1 cellular context compared by ENCODE assay signal in the genomic region with DNA sequence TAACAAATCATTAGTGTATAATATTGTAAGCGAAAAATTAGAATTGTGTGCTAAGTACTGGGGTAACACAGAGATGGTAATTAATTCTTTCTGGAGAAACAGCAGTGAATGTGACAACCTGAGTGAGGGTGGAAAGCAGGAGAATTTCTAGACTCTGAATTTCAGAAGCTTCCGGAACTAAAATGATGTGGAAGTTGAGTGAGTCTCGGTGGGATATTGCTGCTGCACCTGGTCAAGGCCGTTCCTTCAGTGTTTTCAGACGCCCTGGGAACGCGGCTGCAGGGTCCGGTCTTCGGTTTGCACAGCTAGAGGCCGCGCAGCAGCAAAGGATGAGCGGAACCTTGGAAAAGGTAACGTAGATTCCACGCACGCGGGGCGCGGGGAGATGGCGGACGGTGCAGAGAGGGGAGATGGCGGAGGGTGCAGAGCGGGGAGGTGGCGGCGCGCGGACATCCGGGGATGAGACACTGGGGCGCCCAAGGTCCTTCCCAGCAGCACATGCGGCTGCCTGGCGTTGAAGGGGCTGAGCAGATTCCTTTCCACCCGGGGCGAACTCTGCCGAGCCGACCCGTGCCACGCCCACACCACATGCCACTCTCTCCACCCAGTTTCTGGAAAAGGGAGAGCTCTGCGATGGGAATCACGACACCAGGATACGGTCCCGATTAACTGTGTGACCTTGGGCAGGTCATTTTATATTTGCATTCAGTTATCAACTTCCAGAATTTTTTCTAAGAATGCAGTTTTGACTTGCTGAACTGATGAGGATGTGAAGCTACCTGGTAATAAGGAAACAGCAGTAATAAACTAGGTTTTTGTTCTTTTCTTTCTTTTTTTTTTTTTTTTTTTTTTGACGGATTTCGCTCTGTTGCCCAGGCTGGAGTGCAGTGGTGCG.
A peak's percentile ranks its signal among the peaks of the same experiment; 100 is the strongest.
TF ChIP-seq lines count a peak whose summit lies in the region.

A gene (plus strand): TSS at position 232 of the 895 bp plus-strand sequence. CDS start 98 bp downstream, at position 330.

TF ChIP-seq in HepG2, 621 proteins besides CTCF, POLR2A, EP300 and RAD21 (continued from another document and continues in another):
- TF ChIP-seq, protein P1, sequence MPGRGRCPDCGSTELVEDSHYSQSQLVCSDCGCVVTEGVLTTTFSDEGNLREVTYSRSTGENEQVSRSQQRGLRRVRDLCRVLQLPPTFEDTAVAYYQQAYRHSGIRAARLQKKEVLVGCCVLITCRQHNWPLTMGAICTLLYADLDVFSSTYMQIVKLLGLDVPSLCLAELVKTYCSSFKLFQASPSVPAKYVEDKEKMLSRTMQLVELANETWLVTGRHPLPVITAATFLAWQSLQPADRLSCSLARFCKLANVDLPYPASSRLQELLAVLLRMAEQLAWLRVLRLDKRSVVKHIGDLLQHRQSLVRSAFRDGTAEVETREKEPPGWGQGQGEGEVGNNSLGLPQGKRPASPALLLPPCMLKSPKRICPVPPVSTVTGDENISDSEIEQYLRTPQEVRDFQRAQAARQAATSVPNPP (CRISPR knock-in tag; IDR thresholded peaks at IDR 0.05), result peak; percentile 36; the same call in 1 of the 2 replicates
- TF ChIP-seq, protein P2, sequence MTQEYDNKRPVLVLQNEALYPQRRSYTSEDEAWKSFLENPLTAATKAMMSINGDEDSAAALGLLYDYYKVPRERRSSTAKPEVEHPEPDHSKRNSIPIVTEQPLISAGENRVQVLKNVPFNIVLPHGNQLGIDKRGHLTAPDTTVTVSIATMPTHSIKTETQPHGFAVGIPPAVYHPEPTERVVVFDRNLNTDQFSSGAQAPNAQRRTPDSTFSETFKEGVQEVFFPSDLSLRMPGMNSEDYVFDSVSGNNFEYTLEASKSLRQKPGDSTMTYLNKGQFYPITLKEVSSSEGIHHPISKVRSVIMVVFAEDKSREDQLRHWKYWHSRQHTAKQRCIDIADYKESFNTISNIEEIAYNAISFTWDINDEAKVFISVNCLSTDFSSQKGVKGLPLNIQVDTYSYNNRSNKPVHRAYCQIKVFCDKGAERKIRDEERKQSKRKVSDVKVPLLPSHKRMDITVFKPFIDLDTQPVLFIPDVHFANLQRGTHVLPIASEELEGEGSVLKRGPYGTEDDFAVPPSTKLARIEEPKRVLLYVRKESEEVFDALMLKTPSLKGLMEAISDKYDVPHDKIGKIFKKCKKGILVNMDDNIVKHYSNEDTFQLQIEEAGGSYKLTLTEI (CRISPR knock-in tag; conservative IDR thresholded peaks at IDR 0.05), result no peak
- TF ChIP-seq ZNF747 (CRISPR knock-in tag; IDR thresholded peaks at IDR 0.05; ENCODE audit: borderline replicate concordance) (peak; percentile 68; the same call in 1 of the 2 replicates), ZNF577 (CRISPR knock-in tag; IDR thresholded peaks at IDR 0.05; ENCODE audit: borderline replicate concordance, low read depth) (no peak), FOXA1 (IDR thresholded peaks at IDR 0.05) (no peak), FOXA1 (CRISPR knock-in tag; IDR thresholded peaks at IDR 0.05) (peak; percentile 42; the same call in 1 of the 2 replicates), ZNF10 (CRISPR knock-in tag; IDR thresholded peaks at IDR 0.05; ENCODE audit: borderline replicate concordance, low read depth) (no peak), ZNF138 (CRISPR knock-in tag; IDR thresholded peaks at IDR 0.05; ENCODE audit: low read depth) (0 out of 2 replicates have a peak, but pooled peaks have one; percentile 63), HMG20A (CRISPR knock-in tag; IDR thresholded peaks at IDR 0.05; ENCODE audit: borderline replicate concordance) (no peak), ZNF256 (CRISPR knock-in tag; conservative IDR thresholded peaks at IDR 0.05) (peak; percentile 82; the same call in 1 of the 2 replicates), PCBP2 (optimal IDR thresholded peaks at IDR 0.05; ENCODE audit: low read depth, low read length, poor library complexity, severe bottlenecking) (no peak), ARNT2 (CRISPR knock-in tag; IDR thresholded peaks at IDR 0.05; ENCODE audit: low read depth) (peak; percentile 95), MAFG (CRISPR knock-in tag; IDR thresholded peaks at IDR 0.05) (no peak), MAFF (IDR thresholded peaks at IDR 0.05; ENCODE audit: low read depth, low read length) (no peak), ZSCAN20 (CRISPR knock-in tag; IDR thresholded peaks at IDR 0.05; ENCODE audit: borderline replicate concordance) (no peak), SATB2 (CRISPR knock-in tag; IDR thresholded peaks at IDR 0.05) (no peak; the same call in 1 of the 2 replicates), CAMTA2 (CRISPR knock-in tag; IDR thresholded peaks at IDR 0.05; ENCODE audit: borderline replicate concordance) (no peak), JDP2 (CRISPR knock-in tag; IDR thresholded peaks at IDR 0.05; ENCODE audit: borderline replicate concordance) (no peak), ZSCAN9 (CRISPR knock-in tag; IDR thresholded peaks at IDR 0.05; ENCODE audit: borderline replicate concordance) (peak; percentile 24; the same call in 1 of the 2 replicates), GATAD1 (CRISPR knock-in tag; IDR thresholded peaks at IDR 0.05) (peak; percentile 96), ZNF331 (CRISPR knock-in tag; IDR thresholded peaks at IDR 0.05) (peak; percentile 87; the same call in 1 of the 2 replicates), ZNF552 (CRISPR knock-in tag; IDR thresholded peaks at IDR 0.05; ENCODE audit: borderline replicate concordance) (no peak), SIN3B (IDR thresholded peaks at IDR 0.05; ENCODE audit: low read length) (peak; percentile 74), ZSCAN12 (CRISPR knock-in tag; IDR thresholded peaks at IDR 0.05) (peak; percentile 9; the same call in 1 of the 2 replicates), ZNF24 (IDR thresholded peaks at IDR 0.05) (peak; percentile 70; the same call in 1 of the 2 replicates), NFYC (CRISPR knock-in tag; IDR thresholded peaks at IDR 0.05) (0 out of 2 replicates have a peak, but pooled peaks have one; percentile 26), ZBTB1 (CRISPR knock-in tag; IDR thresholded peaks at IDR 0.05; ENCODE audit: borderline replicate concordance) (no peak), RFX5 (IDR thresholded peaks at IDR 0.05; ENCODE audit: low read depth, low read length) (no peak), SSRP1 (CRISPR knock-in tag; IDR thresholded peaks at IDR 0.05) (peak; percentile 44; the same call in 1 of the 2 replicates), POGZ (CRISPR knock-in tag; IDR thresholded peaks at IDR 0.05) (peak; percentile 91; the same call in 1 of the 2 replicates)
- TF ChIP-seq, protein P3, sequence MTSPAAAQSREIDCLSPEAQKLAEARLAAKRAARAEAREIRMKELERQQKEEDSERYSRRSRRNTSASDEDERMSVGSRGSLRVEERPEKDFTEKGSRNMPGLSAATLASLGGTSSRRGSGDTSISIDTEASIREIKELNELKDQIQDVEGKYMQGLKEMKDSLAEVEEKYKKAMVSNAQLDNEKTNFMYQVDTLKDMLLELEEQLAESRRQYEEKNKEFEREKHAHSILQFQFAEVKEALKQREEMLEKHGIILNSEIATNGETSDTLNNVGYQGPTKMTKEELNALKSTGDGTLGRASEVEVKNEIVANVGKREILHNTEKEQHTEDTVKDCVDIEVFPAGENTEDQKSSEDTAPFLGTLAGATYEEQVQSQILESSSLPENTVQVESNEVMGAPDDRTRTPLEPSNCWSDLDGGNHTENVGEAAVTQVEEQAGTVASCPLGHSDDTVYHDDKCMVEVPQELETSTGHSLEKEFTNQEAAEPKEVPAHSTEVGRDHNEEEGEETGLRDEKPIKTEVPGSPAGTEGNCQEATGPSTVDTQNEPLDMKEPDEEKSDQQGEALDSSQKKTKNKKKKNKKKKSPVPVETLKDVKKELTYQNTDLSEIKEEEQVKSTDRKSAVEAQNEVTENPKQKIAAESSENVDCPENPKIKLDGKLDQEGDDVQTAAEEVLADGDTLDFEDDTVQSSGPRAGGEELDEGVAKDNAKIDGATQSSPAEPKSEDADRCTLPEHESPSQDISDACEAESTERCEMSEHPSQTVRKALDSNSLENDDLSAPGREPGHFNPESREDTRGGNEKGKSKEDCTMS (CRISPR knock-in tag; conservative IDR thresholded peaks at IDR 0.05), result no peak
- TF ChIP-seq, protein P4, sequence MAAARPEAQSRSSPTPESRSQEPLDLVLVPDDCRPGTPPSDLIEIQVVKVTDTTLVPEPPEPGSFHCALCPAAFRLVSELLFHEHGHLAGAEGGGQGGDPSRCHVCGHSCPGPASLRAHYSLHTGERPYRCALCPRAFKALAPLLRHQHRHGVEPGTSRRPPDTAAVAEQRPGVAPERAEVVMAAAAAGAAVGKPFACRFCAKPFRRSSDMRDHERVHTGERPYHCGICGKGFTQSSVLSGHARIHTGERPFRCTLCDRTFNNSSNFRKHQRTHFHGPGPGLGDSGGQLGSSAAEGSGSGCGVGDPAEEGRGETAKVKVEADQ (CRISPR knock-in tag; IDR thresholded peaks at IDR 0.05; ENCODE audit: borderline replicate concordance), result peak; percentile 98
- TF ChIP-seq, protein P5, sequence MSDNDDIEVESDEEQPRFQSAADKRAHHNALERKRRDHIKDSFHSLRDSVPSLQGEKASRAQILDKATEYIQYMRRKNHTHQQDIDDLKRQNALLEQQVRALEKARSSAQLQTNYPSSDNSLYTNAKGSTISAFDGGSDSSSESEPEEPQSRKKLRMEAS (IDR thresholded peaks at IDR 0.05), result peak; percentile 94
- TF ChIP-seq, protein P6, sequence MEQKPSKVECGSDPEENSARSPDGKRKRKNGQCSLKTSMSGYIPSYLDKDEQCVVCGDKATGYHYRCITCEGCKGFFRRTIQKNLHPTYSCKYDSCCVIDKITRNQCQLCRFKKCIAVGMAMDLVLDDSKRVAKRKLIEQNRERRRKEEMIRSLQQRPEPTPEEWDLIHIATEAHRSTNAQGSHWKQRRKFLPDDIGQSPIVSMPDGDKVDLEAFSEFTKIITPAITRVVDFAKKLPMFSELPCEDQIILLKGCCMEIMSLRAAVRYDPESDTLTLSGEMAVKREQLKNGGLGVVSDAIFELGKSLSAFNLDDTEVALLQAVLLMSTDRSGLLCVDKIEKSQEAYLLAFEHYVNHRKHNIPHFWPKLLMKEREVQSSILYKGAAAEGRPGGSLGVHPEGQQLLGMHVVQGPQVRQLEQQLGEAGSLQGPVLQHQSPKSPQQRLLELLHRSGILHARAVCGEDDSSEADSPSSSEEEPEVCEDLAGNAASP (CRISPR knock-in tag; IDR thresholded peaks at IDR 0.05; ENCODE audit: borderline replicate concordance), result no peak
- TF ChIP-seq, protein P7, sequence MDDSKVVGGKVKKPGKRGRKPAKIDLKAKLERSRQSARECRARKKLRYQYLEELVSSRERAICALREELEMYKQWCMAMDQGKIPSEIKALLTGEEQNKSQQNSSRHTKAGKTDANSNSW (CRISPR knock-in tag; IDR thresholded peaks at IDR 0.05; ENCODE audit: borderline replicate concordance), result no peak
- TF ChIP-seq, protein P8, sequence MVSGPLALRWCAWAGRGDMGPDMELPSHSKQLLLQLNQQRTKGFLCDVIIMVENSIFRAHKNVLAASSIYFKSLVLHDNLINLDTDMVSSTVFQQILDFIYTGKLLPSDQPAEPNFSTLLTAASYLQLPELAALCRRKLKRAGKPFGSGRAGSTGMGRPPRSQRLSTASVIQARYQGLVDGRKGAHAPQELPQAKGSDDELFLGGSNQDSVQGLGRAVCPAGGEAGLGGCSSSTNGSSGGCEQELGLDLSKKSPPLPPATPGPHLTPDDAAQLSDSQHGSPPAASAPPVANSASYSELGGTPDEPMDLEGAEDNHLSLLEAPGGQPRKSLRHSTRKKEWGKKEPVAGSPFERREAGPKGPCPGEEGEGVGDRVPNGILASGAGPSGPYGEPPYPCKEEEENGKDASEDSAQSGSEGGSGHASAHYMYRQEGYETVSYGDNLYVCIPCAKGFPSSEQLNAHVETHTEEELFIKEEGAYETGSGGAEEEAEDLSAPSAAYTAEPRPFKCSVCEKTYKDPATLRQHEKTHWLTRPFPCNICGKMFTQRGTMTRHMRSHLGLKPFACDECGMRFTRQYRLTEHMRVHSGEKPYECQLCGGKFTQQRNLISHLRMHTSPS (CRISPR knock-in tag; IDR thresholded peaks at IDR 0.05; ENCODE audit: low read depth), result peak; percentile 77
- TF ChIP-seq, protein P9, sequence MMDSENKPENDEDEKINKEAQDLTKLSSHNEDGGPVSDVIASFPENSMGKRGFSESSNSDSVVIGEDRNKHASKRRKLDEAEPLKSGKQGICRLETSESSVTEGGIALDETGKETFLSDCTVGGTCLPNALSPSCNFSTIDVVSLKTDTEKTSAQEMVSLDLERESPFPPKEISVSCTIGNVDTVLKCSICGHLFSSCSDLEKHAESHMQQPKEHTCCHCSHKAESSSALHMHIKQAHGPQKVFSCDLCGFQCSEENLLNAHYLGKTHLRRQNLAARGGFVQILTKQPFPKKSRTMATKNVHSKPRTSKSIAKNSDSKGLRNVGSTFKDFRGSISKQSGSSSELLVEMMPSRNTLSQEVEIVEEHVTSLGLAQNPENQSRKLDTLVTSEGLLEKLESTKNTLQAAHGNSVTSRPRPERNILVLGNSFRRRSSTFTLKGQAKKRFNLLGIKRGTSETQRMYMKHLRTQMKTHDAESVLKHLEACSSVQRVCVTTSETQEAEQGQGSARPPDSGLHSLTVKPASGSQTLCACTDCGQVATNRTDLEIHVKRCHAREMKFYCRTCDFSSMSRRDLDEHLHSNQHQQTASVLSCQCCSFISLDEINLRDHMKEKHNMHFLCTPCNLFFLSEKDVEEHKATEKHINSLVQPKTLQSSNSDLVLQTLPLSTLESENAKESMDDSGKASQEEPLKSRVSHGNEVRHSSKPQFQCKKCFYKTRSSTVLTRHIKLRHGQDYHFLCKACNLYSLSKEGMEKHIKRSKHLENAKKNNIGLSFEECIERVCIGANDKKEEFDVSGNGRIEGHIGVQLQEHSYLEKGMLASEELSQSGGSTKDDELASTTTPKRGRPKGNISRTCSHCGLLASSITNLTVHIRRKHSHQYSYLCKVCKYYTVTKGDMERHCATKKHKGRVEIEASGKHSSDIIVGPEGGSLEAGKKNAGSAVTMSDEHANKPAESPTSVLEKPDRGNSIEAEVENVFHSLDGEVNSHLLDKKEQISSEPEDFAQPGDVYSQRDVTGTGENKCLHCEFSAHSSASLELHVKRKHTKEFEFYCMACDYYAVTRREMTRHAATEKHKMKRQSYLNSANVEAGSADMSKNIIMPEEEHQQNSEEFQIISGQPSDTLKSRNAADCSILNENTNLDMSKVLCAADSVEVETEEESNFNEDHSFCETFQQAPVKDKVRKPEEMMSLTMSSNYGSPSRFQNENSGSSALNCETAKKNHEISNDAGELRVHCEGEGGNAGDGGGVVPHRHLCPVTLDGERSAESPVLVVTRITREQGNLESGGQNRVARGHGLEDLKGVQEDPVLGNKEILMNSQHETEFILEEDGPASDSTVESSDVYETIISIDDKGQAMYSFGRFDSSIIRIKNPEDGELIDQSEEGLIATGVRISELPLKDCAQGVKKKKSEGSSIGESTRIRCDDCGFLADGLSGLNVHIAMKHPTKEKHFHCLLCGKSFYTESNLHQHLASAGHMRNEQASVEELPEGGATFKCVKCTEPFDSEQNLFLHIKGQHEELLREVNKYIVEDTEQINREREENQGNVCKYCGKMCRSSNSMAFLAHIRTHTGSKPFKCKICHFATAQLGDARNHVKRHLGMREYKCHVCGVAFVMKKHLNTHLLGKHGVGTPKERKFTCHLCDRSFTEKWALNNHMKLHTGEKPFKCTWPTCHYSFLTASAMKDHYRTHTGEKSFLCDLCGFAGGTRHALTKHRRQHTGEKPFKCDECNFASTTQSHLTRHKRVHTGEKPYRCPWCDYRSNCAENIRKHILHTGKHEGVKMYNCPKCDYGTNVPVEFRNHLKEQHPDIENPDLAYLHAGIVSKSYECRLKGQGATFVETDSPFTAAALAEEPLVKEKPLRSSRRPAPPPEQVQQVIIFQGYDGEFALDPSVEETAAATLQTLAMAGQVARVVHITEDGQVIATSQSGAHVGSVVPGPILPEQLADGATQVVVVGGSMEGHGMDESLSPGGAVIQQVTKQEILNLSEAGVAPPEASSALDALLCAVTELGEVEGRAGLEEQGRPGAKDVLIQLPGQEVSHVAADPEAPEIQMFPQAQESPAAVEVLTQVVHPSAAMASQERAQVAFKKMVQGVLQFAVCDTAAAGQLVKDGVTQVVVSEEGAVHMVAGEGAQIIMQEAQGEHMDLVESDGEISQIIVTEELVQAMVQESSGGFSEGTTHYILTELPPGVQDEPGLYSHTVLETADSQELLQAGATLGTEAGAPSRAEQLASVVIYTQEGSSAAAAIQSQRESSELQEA (CRISPR knock-in tag; IDR thresholded peaks at IDR 0.05; ENCODE audit: not compliant biosample characterization), result peak; percentile 95
